8 cellular contexts compared by ENCODE assay signal in the genomic region with DNA sequence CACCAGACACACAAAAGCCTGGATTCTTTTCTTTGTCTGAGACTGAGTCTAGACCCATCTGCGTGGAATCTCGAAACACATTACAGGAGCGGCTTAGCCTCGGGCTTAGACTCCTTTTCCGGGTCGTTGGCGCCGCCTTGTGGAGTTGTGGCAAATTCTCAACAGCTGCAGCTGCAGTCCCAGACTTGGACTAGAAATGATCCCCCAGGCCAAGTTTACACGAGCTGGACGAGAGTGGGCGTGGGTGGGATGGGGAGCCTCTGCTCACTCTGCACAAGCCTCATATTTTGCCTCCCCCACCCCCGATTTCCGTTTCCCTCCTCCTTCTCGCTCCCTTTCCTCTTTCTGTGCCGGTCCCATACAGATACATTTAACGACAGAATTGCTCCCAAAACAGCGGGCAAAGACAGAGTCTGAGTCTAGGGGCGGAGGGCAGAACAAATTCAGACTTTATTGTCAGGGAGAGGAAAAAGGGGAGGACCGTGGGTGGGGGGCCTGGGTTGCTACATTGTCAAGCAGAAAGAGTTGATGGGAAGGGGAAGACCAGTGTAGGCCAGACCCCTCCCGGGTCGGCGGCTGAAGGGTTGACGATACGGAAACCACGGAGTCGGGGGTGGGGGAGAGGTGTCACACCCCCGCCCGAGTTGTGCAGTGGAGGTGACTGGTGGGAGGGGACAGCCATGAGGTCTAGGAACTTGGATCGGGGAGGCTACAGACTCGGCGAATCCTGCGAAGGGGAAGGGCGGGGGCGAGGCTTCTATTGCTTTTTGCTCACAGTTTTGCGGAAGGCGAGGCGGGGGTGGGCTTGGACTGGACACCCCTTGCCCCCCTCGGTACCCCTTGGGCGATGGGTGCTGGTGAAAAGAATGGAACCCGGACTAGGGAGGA. TPM values are rescaled to one million over a fixed set of nuclear protein-coding genes. Genes with fewer than 3 reads are reported as not detected.
DNase-seq lines count a peak whose midpoint lies in the region; ATAC-seq and TF ChIP-seq lines count a peak whose summit lies in the region.

No MANE protein-coding gene starts in this region.

- ATAC-seq in GM21423 (IDR thresholded peaks at IDR 0.05; ENCODE audit: unreplicated experiment) (peak; percentile 62), Panc1 (peak; percentile 79)
- peak; percentile 77 for ATAC-seq in activated T-cell treated with anti-CD3 and anti-CD28 coated beads, Interleukin-2, amount 50 U/mL, for 72 hours (replicated peaks in 1 of 2)

- no peak overlapping the region for H3K4me3 ChIP-seq in Caco-2 (ENCODE audit: low read depth, low read length)
- peak overlapping the region; percentile 32 for H3K4me3 ChIP-seq in Jurkat, Clone E6-1 (ENCODE audit: low read length)
- H3K4me3 ChIP-seq in Panc1 (ENCODE audit: low read depth in 2 of 2, low read length in 2 of 2): peak overlapping the region; percentile 42 to 75

- POLR2A ChIA-PET in Caco-2 (lab: Charles Lee) (interaction anchor here (0.6 to 1.0 kb wide), 3 partner anchors 44 to 397 kb away, joined by 3 to 11 read pairs (median 3); partner anchors contain the start of gene COPZ1), Panc1 (lab: Charles Lee) (interaction anchor here (0.6 to 0.7 kb wide), 2 partner anchors 82 to 84 kb away, joined by 3 to 8 read pairs; no protein-coding TSS in a partner anchor)

- no peaks in the 10 kb centered on the region for H3K27me3 ChIP-seq in Caco-2 (replicated peaks; ENCODE audit: control insufficient read depth, insufficient read depth, low read length)
- H3K27me3 ChIP-seq in Panc1 (ENCODE audit: control insufficient read depth, insufficient read depth, low read length): no peaks in the 10 kb centered on the region

- CTCF ChIA-PET in Caco-2 (lab: Charles Lee) (interaction anchor here (0.6 to 2.4 kb wide), 11 partner anchors 9 to 1116 kb away, joined by 3 to 28 read pairs (median 5); partner anchors contain the start of genes COPZ1 and SMUG1), Panc1 (lab: Charles Lee) (interaction anchor here (0.6 to 1.4 kb wide), 8 partner anchors 10 to 416 kb away, joined by 3 to 12 read pairs (median 4); no protein-coding TSS in a partner anchor)

- no peaks in the 10 kb centered on the region for H3K27me3 Mint-ChIP-seq in Caco-2 (ENCODE audit: insufficient read depth, unreplicated experiment)
- peaks cover 15% of the 10 kb centered on the region for H3K27me3 Mint-ChIP-seq in activated T-cell treated with anti-CD3 and anti-CD28 coated beads, Interleukin-2, amount 50 U/mL, for 72 hours (ENCODE audit: low read depth)
- no peaks in the 10 kb centered on the region for H3K27me3 Mint-ChIP-seq in nephron (ENCODE audit: low read depth)

- H3K36me3 ChIP-seq in Caco-2 (ENCODE audit: control insufficient read depth, insufficient read depth, low read length) (no peaks in the 10 kb centered on the region), Panc1 (ENCODE audit: control insufficient read depth, insufficient read depth, low read length) (no peaks in the 10 kb centered on the region)

- BruUV-seq in Caco-2 (replicated peaks; lab: Mats Ljungman, UMichigan) (TSS peak; percentile 38), Panc1 (replicated peaks; lab: Mats Ljungman, UMichigan) (no TSS peak)

- H3K9me3 Mint-ChIP-seq in Caco-2 (ENCODE audit: unreplicated experiment) (no peaks in the 10 kb centered on the region), nephron (no peaks in the 10 kb centered on the region)
- H3K9me3 Mint-ChIP-seq in activated T-cell treated with anti-CD3 and anti-CD28 coated beads, Interleukin-2, amount 50 U/mL, for 72 hours: no peaks in the 10 kb centered on the region

- H3K9me3 ChIP-seq in Caco-2: no peaks in the 10 kb centered on the region
- no peaks in the 10 kb centered on the region for H3K9me3 ChIP-seq in Panc1 (ENCODE audit: control insufficient read depth, insufficient read depth, low read depth, low read length)

- DNase-seq in Caco-2 (peak; percentile 86 to 87), Panc1 (ENCODE audit: low read depth, low spot score) (peak; percentile 79), fibroblast of peridontal ligament (ENCODE audit: extremely low read depth) (peak; percentile 92)
- DNase-seq in Jurkat, Clone E6-1 (ENCODE audit: low read depth, low spot score): peak; percentile 84
- DNase-seq in activated T-cell treated with anti-CD3 and anti-CD28 coated beads, Interleukin-2, amount 50 U/mL, for 72 hours: peak; percentile 90
- peak; percentile 65 to 87 (median 82) for DNase-seq in stimulated activated naive CD4-positive, alpha-beta T cell (lab: John Stamatoyannopoulos, UW)

- H3K4me1 ChIP-seq in Caco-2 (peaks cover 6% of the 10 kb centered on the region; the same call in 1 of the 2 replicates), Panc1 (ENCODE audit: control insufficient read depth, insufficient read depth, low read length) (no peaks in the 10 kb centered on the region; the same call in 1 of the 2 replicates)

- intact Hi-C loops in Caco-2 (cut with micrococcal nuclease; ENCODE audit: unreplicated experiment): loop anchor here (1.0 to 2.0 kb wide), 2 partner anchors 32 to 149 kb away; no protein-coding TSS in a partner anchor
- intact Hi-C loops in Panc1 (cut with micrococcal nuclease; ENCODE audit: unreplicated experiment): no loop called here

- in situ Hi-C loops in Panc1 (cut with HindIII; ENCODE audit: low pct_unique_long_range_greater_than_20kb, low sequenced_read_pairs): no loop called here

- TF ChIP-seq CTCF in Caco-2 (IDR thresholded peaks at IDR 0.05; ENCODE audit: insufficient read depth in 1 of 2, low read depth in 1 of 2, low read length in 1 of 2, severe bottlenecking in 1 of 2, unreplicated experiment in 1 of 2): peak; percentile 75 to 86
- TF ChIP-seq CTCF in Panc1 (IDR thresholded peaks at IDR 0.05): peak; percentile 93
- TF ChIP-seq CTCF in nephron (IDR thresholded peaks at IDR 0.05; ENCODE audit: unreplicated experiment in 3 of 3): peak; percentile 77 to 83 (median 78)

- H3K27ac Mint-ChIP-seq in Caco-2 (ENCODE audit: unreplicated experiment): no peak overlapping the region
- no peak overlapping the region for H3K27ac Mint-ChIP-seq in activated T-cell treated with anti-CD3 and anti-CD28 coated beads, Interleukin-2, amount 50 U/mL, for 72 hours
- peak overlapping the region; percentile 87 to 90 (median 89) for H3K27ac Mint-ChIP-seq in nephron

- no peaks in the 10 kb centered on the region for H3K4me1 Mint-ChIP-seq in Caco-2 (ENCODE audit: low read depth, unreplicated experiment)
- H3K4me1 Mint-ChIP-seq in activated T-cell treated with anti-CD3 and anti-CD28 coated beads, Interleukin-2, amount 50 U/mL, for 72 hours (ENCODE audit: low read depth): peaks cover 52% of the 10 kb centered on the region
- peaks cover 59% of the 10 kb centered on the region for H3K4me1 Mint-ChIP-seq in nephron

- H3K4me3 Mint-ChIP-seq in Caco-2 (ENCODE audit: unreplicated experiment) (peak overlapping the region; percentile 23), nephron (peak overlapping the region; percentile 64 to 86 (median 79))
- H3K4me3 Mint-ChIP-seq in activated T-cell treated with anti-CD3 and anti-CD28 coated beads, Interleukin-2, amount 50 U/mL, for 72 hours: peak overlapping the region; percentile 31 to 64

- H3K36me3 Mint-ChIP-seq in Caco-2 (ENCODE audit: insufficient read depth, unreplicated experiment): peaks cover 8% of the 10 kb centered on the region
- no peaks in the 10 kb centered on the region for H3K36me3 Mint-ChIP-seq in activated T-cell treated with anti-CD3 and anti-CD28 coated beads, Interleukin-2, amount 50 U/mL, for 72 hours (ENCODE audit: insufficient read depth in 2 of 2)
- H3K36me3 Mint-ChIP-seq in nephron (ENCODE audit: low read depth): peaks cover 7% of the 10 kb centered on the region

- H3K27ac ChIP-seq in Panc1 (ENCODE audit: low read length): peak overlapping the region; percentile 72

RNA-seq across cellular contexts. Expression of gene GPR84, which starts 4.7 kb away (rescaled TPM):
- total RNA-seq in Caco-2 (2022) (not detected in 2 replicates), Panc1 (2021; ENCODE audit: unreplicated experiment) (not detected)
- not detected for polyA plus RNA-seq in Jurkat, Clone E6-1 (2012; ENCODE audit: insufficient read depth, insufficient read length)
- not detected for polyA plus RNA-seq in Panc1 (2012; ENCODE audit: insufficient read length)
- total RNA-seq in activated T-cell treated with anti-CD3 and anti-CD28 coated beads, Interleukin-2, amount 50 U/mL, for 72 hours: 10 to 100 TPM in 1 of 2 donors, 1 to 10 TPM in 1; 3.8 to 16.0 TPM

RNA-seq across cellular contexts. Expression of gene ZNF385A, which starts 15.6 kb away (rescaled TPM):
- total RNA-seq in Caco-2 (2022): 8.4 and 9.4 TPM in 2 replicates
- polyA plus RNA-seq in Jurkat, Clone E6-1 (2012; ENCODE audit: insufficient read depth, insufficient read length): 2.7 TPM
- 5.9 TPM for total RNA-seq in Panc1 (2021; ENCODE audit: unreplicated experiment)
- 10.0 TPM for polyA plus RNA-seq in Panc1 (2012; ENCODE audit: insufficient read length)
- 1 to 10 TPM; 1.3 to 2.8 TPM for total RNA-seq in activated T-cell treated with anti-CD3 and anti-CD28 coated beads, Interleukin-2, amount 50 U/mL, for 72 hours

RNA-seq across cellular contexts. Expression of gene COPZ1, which starts 44.0 kb away (rescaled TPM):
- total RNA-seq in Caco-2 (2022) (129 and 133 TPM in 2 replicates), Panc1 (2021; ENCODE audit: unreplicated experiment) (175 TPM)
- 179 TPM for polyA plus RNA-seq in Jurkat, Clone E6-1 (2012; ENCODE audit: insufficient read depth, insufficient read length)
- polyA plus RNA-seq in Panc1 (2012; ENCODE audit: insufficient read length): 147 TPM
- total RNA-seq in activated T-cell treated with anti-CD3 and anti-CD28 coated beads, Interleukin-2, amount 50 U/mL, for 72 hours: 100 to 1,000 TPM; 124 to 135 TPM

RNA-seq across cellular contexts. Expression of gene ITGA5, which starts 50.1 kb away (rescaled TPM):
- total RNA-seq in Caco-2 (2022) (17.3 and 22.3 TPM in 2 replicates), Panc1 (2021; ENCODE audit: unreplicated experiment) (75.8 TPM)
- 41.2 TPM for polyA plus RNA-seq in Jurkat, Clone E6-1 (2012; ENCODE audit: insufficient read depth, insufficient read length)
- 110 TPM for polyA plus RNA-seq in Panc1 (2012; ENCODE audit: insufficient read length)
- 10 to 100 TPM; 20.6 to 27.4 TPM for total RNA-seq in activated T-cell treated with anti-CD3 and anti-CD28 coated beads, Interleukin-2, amount 50 U/mL, for 72 hours

Comparison
In these comparisons a context has a peak if more than half of its experiments do, and no peak if none do; other contexts are left out.
1. H3K27ac Mint-ChIP-seq: peak in nephron (3 of 3); none in Caco-2 (single experiment) and activated T-cell treated with anti-CD3 and anti-CD28 coated beads, Interleukin-2, amount 50 U/mL, for 72 hours (single experiment).
2. H3K4me3 Mint-ChIP-seq: peak in every context shown above with its lines; median percentile 79 in nephron; 48 in activated T-cell treated with anti-CD3 and anti-CD28 coated beads, Interleukin-2, amount 50 U/mL, for 72 hours; 23 in Caco-2.
3. Peak in every context shown above with its lines, with median percentiles within 50 percentile points of each other: DNase-seq, CTCF ChIP-seq and ATAC-seq.